ENCODE assay signal across 31 cellular contexts in genomic region chr2:96558061-96558460, GRCh38. TPM values are rescaled to one million over a fixed set of nuclear protein-coding genes. Genes with fewer than 3 reads are reported as not detected.
"Had no signal": no experiment of that assay in that cellular context is flagged by ENCODE, and none has a peak within 500 bp of the region (broad histone marks: within the 10 kb centered on the region; RNA-seq: fewer than 3 reads in every experiment).

No MANE protein-coding gene starts in this region.

- H3K27me3 ChIP-seq: ascending aorta, cardiac muscle cell, gastrocnemius medialis, hepatocyte, neutrophil, right lobe of liver, thyroid gland, upper lobe of left lung, vagina had no signal

- H3K9me3 Mint-ChIP-seq: activated CD4-positive, alpha-beta T cell treated with anti-CD3 and anti-CD28 coated beads, Interleukin-2, amount 10 ng/mL, durations not matched to agents 24 days and 14 days; activated naive CD8-positive, alpha-beta T cell treated with anti-CD3 and anti-CD28 coated beads, Interleukin-2, amount 10 ng/mL, durations not matched to agents 7 days and 5 days; activated T-helper 2 cell treated with anti-CD3 and anti-CD28 coated beads, Interferon-gamma antibody, Interleukin-2, Interleukin-4, amounts not matched to agents 10 μg/mL and 5 μg/mL and 100 μg/mL, durations not matched to agents 14 hours and 24 hours and 36 hours; effector memory CD8-positive, alpha-beta T cell; nephron; stimulated activated naive CD8-positive, alpha-beta T cell treated with anti-CD3 and anti-CD28 coated beads, Interleukin-15, Interleukin-2, amounts not matched to agents 100 ng/mL and 50 ng/mL, for 24 hours had no signal

- H3K27ac ChIP-seq: ascending aorta, cardiac muscle cell, neutrophil, right lobe of liver, thyroid gland, upper lobe of left lung, vagina had no signal

- H3K9me3 ChIP-seq: ascending aorta, gastrocnemius medialis, neutrophil, right lobe of liver, thyroid gland, upper lobe of left lung, vagina had no signal

- ATAC-seq: effector memory CD8-positive, alpha-beta T cell; gastrocnemius medialis; left cardiac atrium; left ventricle myocardium superior; right lobe of liver had no signal

- DNase-seq: activated CD4-positive, alpha-beta memory T cell treated with anti-CD3 and anti-CD28 coated beads for 36 hours; activated CD4-positive, alpha-beta T cell treated with anti-CD3 and anti-CD28 coated beads, Interleukin-2, amount 10 ng/mL, durations not matched to agents 24 days and 14 days; activated CD4-positive, CD25-positive, alpha-beta regulatory T cell treated with anti-CD3 and anti-CD28 coated beads, Interleukin-2, amount 50 U/mL, for 72 hours; activated naive CD8-positive, alpha-beta T cell treated with anti-CD3 and anti-CD28 coated beads, Interleukin-2, amount 10 ng/mL, durations not matched to agents 7 days and 5 days; activated T-cell treated with anti-CD3 and anti-CD28 coated beads for 4 hours; cortex of kidney; effector memory CD8-positive, alpha-beta T cell; erythroblast; gastrocnemius medialis; glutamatergic neuron; left cardiac atrium; left ventricle myocardium superior; right lobe of liver; stimulated activated CD4-positive, alpha-beta T cell treated with anti-CD3 and anti-CD28 coated beads, Interleukin-2, amount 100 ng/mL, for 48 hours; substantia nigra; SW 1271; T-helper 2 cell; thyroid gland; upper lobe of left lung had no signal

- H3K27ac Mint-ChIP-seq: activated CD4-positive, alpha-beta memory T cell treated with anti-CD3 and anti-CD28 coated beads for 36 hours; activated CD4-positive, alpha-beta T cell treated with anti-CD3 and anti-CD28 coated beads, Interleukin-2, amount 10 ng/mL, durations not matched to agents 24 days and 14 days; activated naive CD8-positive, alpha-beta T cell treated with anti-CD3 and anti-CD28 coated beads, Interleukin-2, amount 10 ng/mL, durations not matched to agents 7 days and 5 days; activated T-helper 2 cell treated with anti-CD3 and anti-CD28 coated beads, Interferon-gamma antibody, Interleukin-2, Interleukin-4, amounts not matched to agents 10 μg/mL and 5 μg/mL and 100 μg/mL, durations not matched to agents 14 hours and 24 hours and 36 hours; brain; nephron; stimulated activated naive CD8-positive, alpha-beta T cell treated with anti-CD3 and anti-CD28 coated beads, Interleukin-15, Interleukin-2, amounts not matched to agents 100 ng/mL and 50 ng/mL, for 24 hours had no signal

- H3K4me3 ChIP-seq: ascending aorta, cardiac muscle cell, gastrocnemius medialis, hepatocyte, right lobe of liver, thyroid gland, upper lobe of left lung, vagina had no signal

- H3K4me1 Mint-ChIP-seq: brain, nephron had no signal

- H3K27me3 Mint-ChIP-seq: activated CD4-positive, alpha-beta T cell treated with anti-CD3 and anti-CD28 coated beads, Interleukin-2, amount 10 ng/mL, durations not matched to agents 24 days and 14 days; effector memory CD8-positive, alpha-beta T cell; stimulated activated naive CD8-positive, alpha-beta T cell treated with anti-CD3 and anti-CD28 coated beads, Interleukin-15, Interleukin-2, amounts not matched to agents 100 ng/mL and 50 ng/mL, for 24 hours had no signal

- H3K4me3 Mint-ChIP-seq: activated CD4-positive, alpha-beta memory T cell treated with anti-CD3 and anti-CD28 coated beads for 36 hours; activated CD4-positive, alpha-beta T cell treated with anti-CD3 and anti-CD28 coated beads, Interleukin-2, amount 10 ng/mL, durations not matched to agents 24 days and 14 days; activated naive CD8-positive, alpha-beta T cell treated with anti-CD3 and anti-CD28 coated beads, Interleukin-2, amount 10 ng/mL, durations not matched to agents 7 days and 5 days; brain; effector memory CD8-positive, alpha-beta T cell; nephron; stimulated activated naive CD8-positive, alpha-beta T cell treated with anti-CD3 and anti-CD28 coated beads, Interleukin-15, Interleukin-2, amounts not matched to agents 100 ng/mL and 50 ng/mL, for 24 hours had no signal

- H3K4me1 ChIP-seq: thyroid gland had no signal

- H3K36me3 Mint-ChIP-seq: activated naive CD8-positive, alpha-beta T cell treated with anti-CD3 and anti-CD28 coated beads, Interleukin-2, amount 10 ng/mL, durations not matched to agents 7 days and 5 days; brain had no signal

- H3K36me3 ChIP-seq: ascending aorta, cardiac muscle cell, gastrocnemius medialis, right lobe of liver, thyroid gland, vagina had no signal

RNA-seq across cellular contexts. Expression of gene NEURL3, which starts 52.9 kb away (rescaled TPM):
- total RNA-seq: ascending aorta, cardiac muscle cell, cerebellum, gastrocnemius medialis, left ventricle myocardium superior, osteocyte, skeletal muscle tissue had no signal
